In genomic region chr10:125137601-125138438, GRCh38 we compare ENCODE assay signal across 14 cellular contexts. TPM values are rescaled to one million over a fixed set of nuclear protein-coding genes. Genes with fewer than 3 reads are reported as not detected.
DNase-seq lines count a peak whose midpoint lies in the region; ATAC-seq and TF ChIP-seq lines count a peak whose summit lies in the region.
"Had no signal": no experiment of that assay in that cellular context is flagged by ENCODE, and none has a peak within 500 bp of the region (broad histone marks: within the 10 kb centered on the region; RNA-seq: fewer than 3 reads in every experiment).

No MANE protein-coding gene starts in this region.

- H3K4me3 ChIP-seq in stomach: peak overlapping the region in 1 of 4 donors; percentile 14
- no peak overlapping the region for H3K4me3 ChIP-seq in osteoblast (ENCODE audit: insufficient read depth, low read length)

- H3K4me1 ChIP-seq in stomach (peaks cover 41 to 82% (median 65%) of the 10 kb centered on the region in 4 donors), osteoblast (ENCODE audit: insufficient read depth, low read length) (no peaks in the 10 kb centered on the region)

- H2AFZ ChIP-seq in osteoblast (ENCODE audit: low read length): no peak overlapping the region

- H3K79me2 ChIP-seq in osteoblast (ENCODE audit: insufficient read depth, low read length): peaks cover 99% of the 10 kb centered on the region

- H3K9me3 Mint-ChIP-seq in immature natural killer cell: no peaks in the 10 kb centered on the region

- peak overlapping the region in 2 of 5 donors; percentile 1 to 17 for H3K4me3 Mint-ChIP-seq in immature natural killer cell

- peaks cover 0 to 4% (median 0%) of the 10 kb centered on the region in 3 donors for H3K27me3 Mint-ChIP-seq in immature natural killer cell (ENCODE audit: low read depth in 3 of 3)

- ATAC-seq in GM18502 (IDR thresholded peaks at IDR 0.05; ENCODE audit: poor library complexity, unreplicated experiment): no peak

- H3K36me3 ChIP-seq in stomach (peaks cover 7 to 15% (median 12%) of the 10 kb centered on the region in 4 donors), osteoblast (ENCODE audit: insufficient read depth, low read length) (peaks cover 6% of the 10 kb centered on the region)

- H3K27me3 ChIP-seq in stomach (no peaks in the 10 kb centered on the region), osteoblast (ENCODE audit: insufficient read depth, low read length) (no peaks in the 10 kb centered on the region)

- no peak overlapping the region for H3K4me2 ChIP-seq in osteoblast (ENCODE audit: insufficient read depth, low read length)

- H3K9me3 ChIP-seq in stomach (no peaks in the 10 kb centered on the region), osteoblast (ENCODE audit: low read depth, low read length) (no peaks in the 10 kb centered on the region)

- no peak for TF ChIP-seq EP300 in stomach (IDR thresholded peaks at IDR 0.05)

- peak overlapping the region; percentile 24 to 84 (median 71) for H3K27ac Mint-ChIP-seq in immature natural killer cell

- 29 to 45% (median 38%) methylated on average over 24 to 25 of the region's 25 CpGs for WGBS in stomach, 5 donors

- TF ChIP-seq POLR2A in stomach (IDR thresholded peaks at IDR 0.05): no peak

- intact Hi-C loops in stomach (cut with DNase I; ENCODE audit: low total_unique reads): no loop called here

- TF ChIP-seq CTCF in stomach (IDR thresholded peaks at IDR 0.05) (no peak), osteoblast (IDR thresholded peaks at IDR 0.05; ENCODE audit: extremely low read depth, low read depth, low read length) (no peak)

- peaks cover 66% of the 10 kb centered on the region for H4K20me1 ChIP-seq in osteoblast (ENCODE audit: insufficient read depth, low read length)

- H3K27ac ChIP-seq in stomach (peak overlapping the region; percentile 44 to 72 (median 62)), osteoblast (ENCODE audit: low read depth, low read length) (no peak overlapping the region)
- H3K27ac ChIP-seq: 22Rv1 had no signal

- peak; percentile 69 to 89 (median 82) for DNase-seq in NCI-H1417 (lab: John Stamatoyannopoulos, UW)
- DNase-seq in NCI-H1417 treated with DMSO at 0.1 percent for 48 hours (lab: John Stamatoyannopoulos, UW): no peak
- DNase-seq in NCI-H69 (lab: John Stamatoyannopoulos, UW): peak; percentile 82
- no peak for DNase-seq in immature natural killer cell
- peak; percentile 84 for DNase-seq in stomach
- no peak for DNase-seq in effector CD4-positive, alpha-beta T cell
- no peak for DNase-seq in osteoblast (ENCODE audit: insufficient read length, low spot score, missing footprints)
- DNase-seq: activated T-cell treated with anti-CD3 and anti-CD28 coated beads, Interleukin-2, amount 50 U/mL, for 48 hours; DMS 273 treated with DMSO at 0.1 percent for 48 hours; NCI-H1048; occipital lobe; stimulated activated naive CD4-positive, alpha-beta T cell had no signal

- H3K4me1 Mint-ChIP-seq in immature natural killer cell: peaks cover 92 to 94% of the 10 kb centered on the region in 2 donors

- peaks cover 0 to 34% (median 5%) of the 10 kb centered on the region in 3 donors for H3K36me3 Mint-ChIP-seq in immature natural killer cell

RNA-seq across cellular contexts. Expression of gene CTBP2, which starts 22.5 kb away (rescaled TPM):
- polyA plus RNA-seq in immature natural killer cell (100 to 1,000 TPM in 2 of 3 donors, 10 to 100 TPM in 1; 89.8 to 154 (median 131) TPM), stomach (10 to 100 TPM; 21.3 to 41.2 (median 34.6) TPM)
- total RNA-seq in stomach (100 to 1,000 TPM in 2 of 5 donors, 10 to 100 TPM in 3; 58.6 to 169 (median 80.5) TPM), osteoblast (65.1 and 65.9 TPM in 2 replicates)

Comparison
In these comparisons a context has a peak if more than half of its experiments do, and no peak if none do; other contexts are left out.
1. DNase-seq: peak in NCI-H1417 (3 of 3), NCI-H69 (single experiment) and stomach (single experiment); none in NCI-H1417 treated with DMSO at 0.1 percent for 48 hours (single experiment), immature natural killer cell (0 of 3), effector CD4-positive, alpha-beta T cell (single experiment) and osteoblast (single experiment).